ENCODE assay signal across 9 cellular contexts in the genomic region with DNA sequence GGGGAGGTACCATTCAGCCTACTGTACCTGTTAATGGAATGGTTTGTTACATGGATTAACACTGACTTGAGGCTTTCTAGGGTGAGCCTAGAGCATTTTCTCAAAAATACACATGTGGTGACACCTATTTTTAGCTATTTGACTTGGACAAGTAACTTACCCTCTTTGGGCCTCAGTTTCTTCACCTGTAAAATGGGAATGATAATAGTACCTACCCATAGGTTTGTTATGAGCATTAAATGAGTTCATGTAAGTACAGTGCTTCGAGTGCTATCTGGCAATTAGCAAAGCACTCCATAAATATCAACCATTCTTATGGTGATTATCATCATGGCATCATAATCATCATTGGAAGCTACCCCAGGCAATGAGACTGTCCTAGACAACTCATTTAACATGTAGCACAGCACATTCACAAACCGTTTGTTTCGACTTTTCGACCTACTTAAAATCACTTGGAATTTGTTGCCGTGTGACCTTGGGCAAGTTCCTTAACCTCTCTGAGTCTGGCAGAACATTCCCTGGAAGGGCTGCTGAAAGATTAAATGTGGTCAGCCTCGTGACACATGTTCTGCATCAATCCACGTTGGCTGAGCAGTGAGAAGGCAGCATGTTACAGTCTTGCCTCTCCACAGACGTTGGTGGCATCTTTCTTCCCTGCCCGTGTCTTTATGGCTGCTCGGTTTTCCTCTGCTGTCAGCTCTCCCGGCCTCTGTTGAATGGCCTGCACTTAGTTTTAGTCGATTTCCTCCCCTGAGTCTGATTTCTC.
A peak's percentile ranks its signal among the peaks of the same experiment; 100 is the strongest.
DNase-seq lines count a peak whose midpoint lies in the region; ATAC-seq, FAIRE-seq and TF ChIP-seq lines count a peak whose summit lies in the region.
"Had no signal": no experiment of that assay in that cellular context is flagged by ENCODE, and none has a peak within 500 bp of the region (broad histone marks: within the 10 kb centered on the region; RNA-seq: fewer than 3 reads in every experiment).

No MANE protein-coding gene starts in this region.

- no peaks in the 10 kb centered on the region for H3K27me3 Mint-ChIP-seq in activated naive CD8-positive, alpha-beta T cell
- peaks cover 2% of the 10 kb centered on the region for H3K27me3 Mint-ChIP-seq in activated naive CD8-positive, alpha-beta T cell treated with anti-CD3 and anti-CD28 coated beads, Interleukin-2, amount 50 U/mL, for 24 hours

- H3K27ac ChIP-seq in GM12878 (ENCODE audit: control insufficient read depth, insufficient read depth) (no peak overlapping the region; the same call in 1 of the 2 replicates), mesenchymal stem cell (ENCODE audit: low read length, poor library complexity, severe bottlenecking) (no peak overlapping the region), transverse colon (peak overlapping the region; percentile 11 to 66 (median 58)), OCI-LY7 (ENCODE audit: low read depth, low read length, poor library complexity, severe bottlenecking) (no peak overlapping the region)

- no peak for FAIRE-seq in GM12878 (lab: Jason Lieb, UNC)

- H3K79me2 ChIP-seq in GM12878 (ENCODE audit: control insufficient read depth, insufficient read depth, low read length) (peaks cover 32% of the 10 kb centered on the region), OCI-LY7 (ENCODE audit: insufficient read depth, low read depth, low read length) (no peaks in the 10 kb centered on the region)

- SMC1A ChIA-PET in GM12878 (lab: Charles Lee; ENCODE audit: uncharacterized antibody, unreplicated experiment), result interaction anchor here (0.8 to 6.0 kb wide), 14 partner anchors 10 to 382 kb away, joined by 3 to 49 read pairs (median 4); no protein-coding TSS in a partner anchor

- no peaks in the 10 kb centered on the region; the same call in 2 of the 3 replicates for H3K9me3 ChIP-seq in GM12878 (replicated peaks; ENCODE audit: control insufficient read depth, insufficient read depth, low read length)
- H3K9me3 ChIP-seq in mesenchymal stem cell (ENCODE audit: control insufficient read depth, low read length), result no peaks in the 10 kb centered on the region
- no peaks in the 10 kb centered on the region for H3K9me3 ChIP-seq in transverse colon
- H3K9me3 ChIP-seq in OCI-LY7 (ENCODE audit: low read length), result no peaks in the 10 kb centered on the region
- H3K9me3 ChIP-seq: psoas muscle had no signal

- ATAC-seq in activated naive CD8-positive, alpha-beta T cell treated with anti-CD3 and anti-CD28 coated beads, Interleukin-2, amount 50 U/mL, for 24 hours, result no peak
- ATAC-seq in GM12878 (no peak), GM18858 (IDR thresholded peaks at IDR 0.05; ENCODE audit: unreplicated experiment) (no peak)

- TF ChIP-seq EP300 in GM12878 (IDR thresholded peaks at IDR 0.05; ENCODE audit: borderline replicate concordance in 1 of 2, control insufficient read depth in 1 of 2, low read depth in 2 of 2, low read length in 2 of 2), result no peak
- no peak for TF ChIP-seq EP300 in transverse colon (IDR thresholded peaks at IDR 0.05; ENCODE audit: low read depth)

- H3K36me3 Mint-ChIP-seq in activated naive CD8-positive, alpha-beta T cell, result peaks cover 4% of the 10 kb centered on the region
- no peaks in the 10 kb centered on the region for H3K36me3 Mint-ChIP-seq in activated naive CD8-positive, alpha-beta T cell treated with anti-CD3 and anti-CD28 coated beads, Interleukin-2, amount 50 U/mL, for 24 hours (ENCODE audit: low read depth)

- no peak for DNase-seq in activated naive CD8-positive, alpha-beta T cell treated with anti-CD3 and anti-CD28 coated beads, Interleukin-2, amount 50 U/mL, for 24 hours
- DNase-seq in GM12878 (ENCODE audit: low read depth, low spot score) (no peak), mesenchymal stem cell (peak; percentile 95), transverse colon (no peak), OCI-LY7 (ENCODE audit: low spot score) (no peak), GM20000 (ENCODE audit: low spot score) (no peak)

- POLR2A ChIA-PET in GM12878 (lab: Charles Lee) (interaction anchor here (1.2 to 3.1 kb wide), 3 partner anchors 9 to 21 kb away, joined by 4 to 10 read pairs (median 4); no protein-coding TSS in a partner anchor), OCI-LY7 (lab: Charles Lee) (no interaction called here)

- H3K9me2 ChIP-seq in OCI-LY7 (ENCODE audit: insufficient read depth, low read length), result no peaks in the 10 kb centered on the region

- H4K8ac ChIP-seq in mesenchymal stem cell (ENCODE audit: low read length), result peak overlapping the region; percentile 21

- peaks cover 2% of the 10 kb centered on the region for H3K79me1 ChIP-seq in mesenchymal stem cell (replicated peaks; ENCODE audit: low read length, poor library complexity, severe bottlenecking)

- H3K9ac ChIP-seq in GM12878 (ENCODE audit: control insufficient read depth, insufficient read depth, low read length) (no peak overlapping the region), mesenchymal stem cell (ENCODE audit: low read length) (peak overlapping the region; percentile 76)

- H2AK5ac ChIP-seq in mesenchymal stem cell (ENCODE audit: low read length, severe bottlenecking), result peak overlapping the region; percentile 36

- peak overlapping the region; percentile 18 to 27 for H2BK12ac ChIP-seq in mesenchymal stem cell (ENCODE audit: low read length in 2 of 2)

- no peak overlapping the region for H2AFZ ChIP-seq in GM12878 (ENCODE audit: control insufficient read depth, low read depth, low read length)
- H2AFZ ChIP-seq in mesenchymal stem cell (ENCODE audit: low read depth, low read length), result no peak overlapping the region
- no peak overlapping the region for H2AFZ ChIP-seq in OCI-LY7 (ENCODE audit: low read length)

- no peak for TF ChIP-seq RAD21 in GM12878 (IDR thresholded peaks at IDR 0.05; ENCODE audit: insufficient read depth, low read depth, low read length)

- H3K4me3 Mint-ChIP-seq in activated naive CD8-positive, alpha-beta T cell, result no peak overlapping the region
- H3K4me3 Mint-ChIP-seq in activated naive CD8-positive, alpha-beta T cell treated with anti-CD3 and anti-CD28 coated beads, Interleukin-2, amount 50 U/mL, for 24 hours, result no peak overlapping the region

- H4K20me1 ChIP-seq in GM12878 (ENCODE audit: control insufficient read depth, insufficient read depth) (no peaks in the 10 kb centered on the region), OCI-LY7 (ENCODE audit: insufficient read depth, low read length) (no peaks in the 10 kb centered on the region)

- in situ Hi-C loops in GM12878 (cut with MboI) (no loop called here), transverse colon (cut with MboI; ENCODE audit: low pct_ligation_motif_present in 1 of 4, low pct_unique_long_range_greater_than_20kb in 1 of 4, low sequenced_read_pairs in 3 of 4) (no loop called here)

- H3K14ac ChIP-seq in mesenchymal stem cell (ENCODE audit: low read length in 2 of 2), result no peak overlapping the region

- no peak overlapping the region for H2BK15ac ChIP-seq in mesenchymal stem cell (ENCODE audit: low read depth, poor library complexity, severe bottlenecking)

- H2BK5ac ChIP-seq in mesenchymal stem cell (ENCODE audit: low read depth, low read length, poor library complexity, severe bottlenecking), result no peak overlapping the region

- peaks cover 53% of the 10 kb centered on the region for H3K4me1 ChIP-seq in GM12878 (ENCODE audit: control insufficient read depth, insufficient read depth, low read length)
- H3K4me1 ChIP-seq in mesenchymal stem cell (ENCODE audit: control insufficient read depth, insufficient read depth, low read depth, low read length), result peaks cover 24% of the 10 kb centered on the region
- peaks cover 34 to 57% (median 43%) of the 10 kb centered on the region in 4 donors for H3K4me1 ChIP-seq in transverse colon
- peaks cover 43% of the 10 kb centered on the region for H3K4me1 ChIP-seq in OCI-LY7 (ENCODE audit: insufficient read depth, low read length, poor library complexity, severe bottlenecking)

- intact Hi-C loops in GM12878 (cut with micrococcal nuclease; ENCODE audit: unreplicated experiment), result loop anchor here (5.0 kb wide), 2 partner anchors 91 to 216 kb away; a partner anchor contains a TSS
- intact Hi-C loops in transverse colon (cut with DNase I; ENCODE audit: low total_unique reads), result loop anchor here (5.0 kb wide), 1 partner anchor 216 kb away; a partner anchor contains a TSS
- intact Hi-C loops in OCI-LY7 (cut with micrococcal nuclease; ENCODE audit: unreplicated experiment), result no loop called here

- RAD21 ChIA-PET in GM12878 (lab: Charles Lee; ENCODE audit: unreplicated experiment), result interaction anchor here (1.0 to 3.1 kb wide), 5 partner anchors 14 to 292 kb away, joined by 3 to 38 read pairs (median 3); no protein-coding TSS in a partner anchor

- H3K27ac Mint-ChIP-seq in activated naive CD8-positive, alpha-beta T cell, result peak overlapping the region; percentile 80
- H3K27ac Mint-ChIP-seq in activated naive CD8-positive, alpha-beta T cell treated with anti-CD3 and anti-CD28 coated beads, Interleukin-2, amount 50 U/mL, for 24 hours, result no peak overlapping the region

- H3K18ac ChIP-seq in mesenchymal stem cell (ENCODE audit: low read depth in 1 of 2, low read length in 2 of 2), result peak overlapping the region; percentile 44 to 72

- H3K4me3 ChIP-seq in GM12878 (no peak overlapping the region), mesenchymal stem cell (ENCODE audit: insufficient read depth in 1 of 2, low read depth in 1 of 2, low read length in 2 of 2) (no peak overlapping the region), transverse colon (no peak overlapping the region), OCI-LY7 (ENCODE audit: low read depth, low read length, poor library complexity, severe bottlenecking) (no peak overlapping the region)
- H3K4me3 ChIP-seq: psoas muscle had no signal

- no peak overlapping the region for H3K23ac ChIP-seq in mesenchymal stem cell (ENCODE audit: low read length in 2 of 2)

- no peak overlapping the region for H3K4me2 ChIP-seq in GM12878 (ENCODE audit: control insufficient read depth, insufficient read depth)
- H3K4me2 ChIP-seq in mesenchymal stem cell (ENCODE audit: low read length, poor library complexity, severe bottlenecking), result no peak overlapping the region
- H3K4me2 ChIP-seq in OCI-LY7 (ENCODE audit: low read length), result no peak overlapping the region

- H3K4me1 Mint-ChIP-seq in activated naive CD8-positive, alpha-beta T cell (ENCODE audit: low read depth), result peaks cover 48% of the 10 kb centered on the region
- peaks cover 65% of the 10 kb centered on the region for H3K4me1 Mint-ChIP-seq in activated naive CD8-positive, alpha-beta T cell treated with anti-CD3 and anti-CD28 coated beads, Interleukin-2, amount 50 U/mL, for 24 hours

- no TSS peak for BruUV-seq in GM12878 (replicated peaks; lab: Mats Ljungman, UMichigan)
- no TSS peak for BruUV-seq in OCI-LY7 (replicated peaks; lab: Mats Ljungman, UMichigan)

- no peaks in the 10 kb centered on the region; a peak in 1 of 4 replicates for H3K36me3 ChIP-seq in GM12878 (ENCODE audit: control insufficient read depth in 2 of 2, insufficient read depth in 2 of 2, low read length in 1 of 2)
- no peaks in the 10 kb centered on the region for H3K36me3 ChIP-seq in mesenchymal stem cell (ENCODE audit: control insufficient read depth in 1 of 2, insufficient read depth in 2 of 2, low read depth in 1 of 2, low read length in 2 of 2)
- H3K36me3 ChIP-seq in transverse colon, result no peaks in the 10 kb centered on the region
- H3K36me3 ChIP-seq in OCI-LY7 (ENCODE audit: insufficient read depth, low read length), result no peaks in the 10 kb centered on the region

- H2BK120ac ChIP-seq in mesenchymal stem cell (ENCODE audit: low read depth, low read length), result peak overlapping the region; percentile 7

- TF ChIP-seq CTCF in GM12878 (IDR thresholded peaks at IDR 0.05 in 2 of 3, conservative IDR thresholded peaks at IDR 0.05 in 1 of 3; ENCODE audit: control insufficient read depth in 2 of 3, extremely low read depth in 1 of 3, insufficient read depth in 1 of 3, low read depth in 3 of 3, low read length in 3 of 3) (no peak), transverse colon (IDR thresholded peaks at IDR 0.05) (no peak), OCI-LY7 (conservative IDR thresholded peaks at IDR 0.05; ENCODE audit: low read length) (no peak), GM20000 (IDR thresholded peaks at IDR 0.05; ENCODE audit: extremely low read depth, missing control alignments) (no peak)

- no peak for TF ChIP-seq POLR2A in GM12878 (IDR thresholded peaks at IDR 0.05; ENCODE audit: low read depth, low read length)
- no peak for TF ChIP-seq POLR2A in transverse colon (IDR thresholded peaks at IDR 0.05)

- WGBS in GM12878 (ENCODE audit: insufficient coverage, insufficient replicate concordance, low lambda C conversion rate, missing lambda C conversion rate), result 91% methylated on average over 12 of the region's 12 CpGs
- WGBS in mesenchymal stem cell, result 27% methylated on average over 12 of the region's 12 CpGs
- 70 to 72% methylated on average over 6 to 12 of the region's 12 CpGs for WGBS in transverse colon (ENCODE audit: low coverage in 1 of 2), 2 donors

- peak overlapping the region; percentile 64 for H4K91ac ChIP-seq in mesenchymal stem cell (ENCODE audit: low read length)

- H3K27me3 ChIP-seq in GM12878 (replicated peaks in 1 of 2; ENCODE audit: control insufficient read depth in 2 of 2, insufficient read depth in 2 of 2, low read length in 1 of 2), result no peaks in the 10 kb centered on the region
- H3K27me3 ChIP-seq in mesenchymal stem cell (ENCODE audit: control insufficient read depth in 1 of 2, insufficient read depth in 1 of 2, low read length in 2 of 2), result no peaks in the 10 kb centered on the region
- H3K27me3 ChIP-seq in transverse colon, result no peaks in the 10 kb centered on the region

- H3K9me3 Mint-ChIP-seq in activated naive CD8-positive, alpha-beta T cell (ENCODE audit: low read depth), result no peaks in the 10 kb centered on the region
- H3K9me3 Mint-ChIP-seq in activated naive CD8-positive, alpha-beta T cell treated with anti-CD3 and anti-CD28 coated beads, Interleukin-2, amount 50 U/mL, for 24 hours, result no peaks in the 10 kb centered on the region

- H3K4ac ChIP-seq in mesenchymal stem cell (ENCODE audit: low read depth in 1 of 2, low read length in 2 of 2), result peak overlapping the region in 1 of 2 experiments; percentile 47

- CTCF ChIA-PET in GM12878 (lab: Yijun Ruan, JAX) (interaction anchor here (1.3 kb wide), 3 partner anchors 11 to 292 kb away, joined by 3 to 5 read pairs (median 3); no protein-coding TSS in a partner anchor), OCI-LY7 (lab: Charles Lee; ENCODE audit: unreplicated experiment) (no interaction called here)

Comparison
In these comparisons a context has a peak if more than half of its experiments do, and no peak if none do; other contexts are left out.
1. H3K27ac ChIP-seq: peak in transverse colon (4 of 4); none in GM12878 (single experiment), mesenchymal stem cell (single experiment) and OCI-LY7 (single experiment).